Comparison of ENCODE assay signal across 9 cellular contexts in genomic region chr6:136723780-136724179, GRCh38.
A peak's percentile ranks its signal among the peaks of the same experiment; 100 is the strongest.
DNase-seq lines count a peak whose midpoint lies in the region; ATAC-seq and TF ChIP-seq lines count a peak whose summit lies in the region.
"Had no signal": no experiment of that assay in that cellular context is flagged by ENCODE, and none has a peak within 500 bp of the region (broad histone marks: within the 10 kb centered on the region; RNA-seq: fewer than 3 reads in every experiment).

No MANE protein-coding gene starts in this region.

- H3K4me3 ChIP-seq in A673 (ENCODE audit: low read depth, low read length, poor library complexity, severe bottlenecking) (no peak overlapping the region), HEK293 (ENCODE audit: low read depth, low read length) (no peak overlapping the region)

- H3K4me1 ChIP-seq in A673 (ENCODE audit: insufficient read depth, low read length, poor library complexity, severe bottlenecking) (no peaks in the 10 kb centered on the region), HEK293 (ENCODE audit: control insufficient read depth, insufficient read depth, low read length) (peaks cover 8% of the 10 kb centered on the region; the same call in 1 of the 2 replicates)

- H3K27me3 ChIP-seq in A673 (replicated peaks; ENCODE audit: insufficient read depth, low read depth, low read length, poor library complexity), result no peaks in the 10 kb centered on the region

- H3K27ac Mint-ChIP-seq in T-cell, result peak overlapping the region; percentile 23 to 44
- peak overlapping the region; percentile 59 for H3K27ac Mint-ChIP-seq in stimulated activated naive CD8-positive, alpha-beta T cell treated with anti-CD3 and anti-CD28 coated beads, Interleukin-15, Interleukin-2, amounts not matched to agents 100 ng/mL and 50 ng/mL, for 24 hours
- no peak overlapping the region for H3K27ac Mint-ChIP-seq in endothelial cell (ENCODE audit: unreplicated experiment)

- CTCF ChIA-PET in A673 (lab: Charles Lee), result no interaction called here
- CTCF ChIA-PET in HEK293 (lab: Yijun Ruan, JAX), result interaction anchor here (0.6 to 1.6 kb wide), 5 partner anchors 9 to 1222 kb away, joined by 3 to 6 read pairs (median 3); partner anchors contain the start of gene MAP3K5
- CTCF ChIA-PET in T-cell (lab: Charles Lee), result interaction anchor here (0.5 to 1.6 kb wide), 8 partner anchors 17 to 1736 kb away, joined by 3 to 12 read pairs (median 4); partner anchors contain the start of gene MAP3K5 (in 1 of the 2)
- CTCF ChIA-PET in GM10248 (lab: Yijun Ruan, JAX), result interaction anchor here (1.0 to 7.4 kb wide), 7 partner anchors 8 to 79 kb away, joined by 3 to 54 read pairs (median 5); partner anchors contain the start of gene MAP3K5

- peak; percentile 84 to 99 (median 90) for ATAC-seq in T-cell (replicated peaks in 1 of 4)

- H3K36me3 Mint-ChIP-seq in T-cell, result peaks cover 18% of the 10 kb centered on the region
- peaks cover 10% of the 10 kb centered on the region for H3K36me3 Mint-ChIP-seq in stimulated activated naive CD8-positive, alpha-beta T cell treated with anti-CD3 and anti-CD28 coated beads, Interleukin-15, Interleukin-2, amounts not matched to agents 100 ng/mL and 50 ng/mL, for 24 hours (ENCODE audit: low read depth)
- no peaks in the 10 kb centered on the region for H3K36me3 Mint-ChIP-seq in endothelial cell (ENCODE audit: low read depth, unreplicated experiment)

- H3K27me3 Mint-ChIP-seq in T-cell (no peaks in the 10 kb centered on the region), endothelial cell (ENCODE audit: unreplicated experiment) (no peaks in the 10 kb centered on the region)
- no peaks in the 10 kb centered on the region for H3K27me3 Mint-ChIP-seq in stimulated activated naive CD8-positive, alpha-beta T cell treated with anti-CD3 and anti-CD28 coated beads, Interleukin-15, Interleukin-2, amounts not matched to agents 100 ng/mL and 50 ng/mL, for 24 hours

- H3K4me1 Mint-ChIP-seq in T-cell (peaks cover 30 to 63% (median 45%) of the 10 kb centered on the region in 3 donors), endothelial cell (ENCODE audit: unreplicated experiment) (no peaks in the 10 kb centered on the region)
- H3K4me1 Mint-ChIP-seq in stimulated activated naive CD8-positive, alpha-beta T cell treated with anti-CD3 and anti-CD28 coated beads, Interleukin-15, Interleukin-2, amounts not matched to agents 100 ng/mL and 50 ng/mL, for 24 hours (ENCODE audit: low read depth), result peaks cover 47% of the 10 kb centered on the region

- intact Hi-C loops in A673 (cut with micrococcal nuclease; ENCODE audit: unreplicated experiment), result no loop called here

- peak; percentile 44 for DNase-seq in A673 (ENCODE audit: low spot score)
- DNase-seq in T-cell, result peak in 31 of 34 experiments; percentile 4 to 42 (median 21)
- peak; percentile 75 for DNase-seq in dermis blood vessel endothelial cell
- no peak for DNase-seq in endothelial cell (ENCODE audit: low spot score)
- DNase-seq in COR-L47 (lab: John Stamatoyannopoulos, UW), result no peak
- DNase-seq in GM10248 (ENCODE audit: extremely low spot score), result no peak

- no peaks in the 10 kb centered on the region for H3K9me3 Mint-ChIP-seq in T-cell
- no peaks in the 10 kb centered on the region for H3K9me3 Mint-ChIP-seq in stimulated activated naive CD8-positive, alpha-beta T cell treated with anti-CD3 and anti-CD28 coated beads, Interleukin-15, Interleukin-2, amounts not matched to agents 100 ng/mL and 50 ng/mL, for 24 hours
- H3K9me3 Mint-ChIP-seq in endothelial cell (ENCODE audit: unreplicated experiment), result no peaks in the 10 kb centered on the region

- H3K9me3 ChIP-seq in A673 (ENCODE audit: low read depth, low read length, poor library complexity, severe bottlenecking), result peaks cover 4% of the 10 kb centered on the region
- H3K9me3 ChIP-seq in HEK293 (ENCODE audit: control insufficient read depth, insufficient read depth, low read depth, low read length), result no peaks in the 10 kb centered on the region; the same call in 1 of the 2 replicates

- H3K36me3 ChIP-seq in A673 (ENCODE audit: insufficient read depth, low read length, poor library complexity, severe bottlenecking), result no peaks in the 10 kb centered on the region
- no peaks in the 10 kb centered on the region for H3K36me3 ChIP-seq in HEK293 (ENCODE audit: control insufficient read depth in 2 of 2, insufficient read depth in 1 of 2, low read length in 2 of 2)

- H3K4me3 Mint-ChIP-seq in T-cell (peak overlapping the region in 1 of 3 donors; percentile 43), endothelial cell (ENCODE audit: unreplicated experiment) (no peak overlapping the region)
- peak overlapping the region; percentile 21 for H3K4me3 Mint-ChIP-seq in stimulated activated naive CD8-positive, alpha-beta T cell treated with anti-CD3 and anti-CD28 coated beads, Interleukin-15, Interleukin-2, amounts not matched to agents 100 ng/mL and 50 ng/mL, for 24 hours

- POLR2A ChIA-PET in A673 (lab: Charles Lee; ENCODE audit: low non-redundant PET) (interaction anchor here (0.6 kb wide), 1 partner anchor 658 kb away, joined by 3 read pairs; no protein-coding TSS in a partner anchor), HEK293 (lab: Yijun Ruan, JAX) (no interaction called here), T-cell (lab: Charles Lee) (interaction anchor here (0.6 to 1.3 kb wide), 5 partner anchors 40 to 1823 kb away, joined by 3 to 8 read pairs (median 4); no protein-coding TSS in a partner anchor), GM10248 (lab: Yijun Ruan, JAX) (interaction anchor here (0.6 kb wide), 1 partner anchor 48 kb away, joined by 3 read pairs; no protein-coding TSS in a partner anchor)

- H3K27ac ChIP-seq in A673 (ENCODE audit: low read depth, low read length, poor library complexity, severe bottlenecking) (no peak overlapping the region), HEK293 (ENCODE audit: extremely low read depth, low read depth, low read length) (no peak overlapping the region)
- H3K27ac ChIP-seq: C4-2B had no signal

- no TSS peak for BruUV-seq in A673 (replicated peaks; lab: Mats Ljungman, UMichigan)

- TF ChIP-seq CTCF in A673 (conservative IDR thresholded peaks at IDR 0.05; ENCODE audit: low read depth, low read length) (no peak), HEK293 (tag by site-specific recombination; IDR thresholded peaks at IDR 0.05) (no peak), endothelial cell (IDR thresholded peaks at IDR 0.05; ENCODE audit: unreplicated experiment) (no peak), GM10248 (IDR thresholded peaks at IDR 0.05; ENCODE audit: control extremely low read depth, extremely low read depth, low read depth, missing control alignments) (no peak)

TF ChIP-seq in HEK293, 187 proteins besides CTCF, POLR2A, EP300 and RAD21 (continues in another document):
- TF ChIP-seq PRDM6 (tag by site-specific recombination; IDR thresholded peaks at IDR 0.05) (peak; percentile 50), ZFHX2 (tag by site-specific recombination; conservative IDR thresholded peaks at IDR 0.05) (peak; percentile 96), PRDM10 (tag by site-specific recombination; IDR thresholded peaks at IDR 0.05) (peak; percentile 34; the same call in 1 of the 2 replicates), OSR2 (tag by site-specific recombination; IDR thresholded peaks at IDR 0.05) (peak; percentile 18; the same call in 1 of the 2 replicates)

Comparison
In these comparisons a context has a peak if more than half of its experiments do, and no peak if none do; other contexts are left out.
1. DNase-seq: peak in A673 (single experiment), T-cell (31 of 34) and dermis blood vessel endothelial cell (single experiment); none in endothelial cell (single experiment), COR-L47 (single experiment) and GM10248 (single experiment).